1 cellular context compared by ENCODE assay signal in genomic region chr12:116582610-116583009, GRCh38.
TF ChIP-seq lines count a peak whose summit lies in the region.

No MANE protein-coding gene starts in this region.

TF ChIP-seq in K562, 482 proteins besides CTCF, POLR2A, EP300 and RAD21 (continued from another document and continues in another):
- no peak for TF ChIP-seq ZBTB26 (CRISPR knock-in tag; IDR thresholded peaks at IDR 0.05)
- TF ChIP-seq KLF16 (IDR thresholded peaks at IDR 0.05) = no peak
- no peak for TF ChIP-seq PRMT5 (CRISPR knock-in tag; IDR thresholded peaks at IDR 0.05)
- no peak for TF ChIP-seq NFIC (IDR thresholded peaks at IDR 0.05)
- TF ChIP-seq ERF (CRISPR knock-in tag; IDR thresholded peaks at IDR 0.05) = no peak
- TF ChIP-seq RBM15 (IDR thresholded peaks at IDR 0.05; ENCODE audit: insufficient read depth, low read length) = no peak
- TF ChIP-seq E2F5 (CRISPR knock-in tag; IDR thresholded peaks at IDR 0.05) = no peak
- TF ChIP-seq BRD9 (IDR thresholded peaks at IDR 0.05; ENCODE audit: low read depth, partially characterized antibody) = no peak
- TF ChIP-seq CXXC5 (CRISPR knock-in tag; IDR thresholded peaks at IDR 0.05) = peak; percentile 46; the same call in 1 of the 2 replicates
- no peak for TF ChIP-seq FOXP4 (CRISPR knock-in tag; IDR thresholded peaks at IDR 0.05; ENCODE audit: borderline replicate concordance)
- TF ChIP-seq TAF9B (IDR thresholded peaks at IDR 0.05; ENCODE audit: partially characterized antibody) = no peak
- no peak for TF ChIP-seq ZNF717 (CRISPR knock-in tag; IDR thresholded peaks at IDR 0.05)
- TF ChIP-seq ZNF354B (CRISPR knock-in tag; IDR thresholded peaks at IDR 0.05) = no peak
- no peak for TF ChIP-seq MTA1 (IDR thresholded peaks at IDR 0.05; ENCODE audit: borderline replicate concordance)
- no peak for TF ChIP-seq SREBF2 (CRISPR knock-in tag; IDR thresholded peaks at IDR 0.05)
- TF ChIP-seq, protein P1, sequence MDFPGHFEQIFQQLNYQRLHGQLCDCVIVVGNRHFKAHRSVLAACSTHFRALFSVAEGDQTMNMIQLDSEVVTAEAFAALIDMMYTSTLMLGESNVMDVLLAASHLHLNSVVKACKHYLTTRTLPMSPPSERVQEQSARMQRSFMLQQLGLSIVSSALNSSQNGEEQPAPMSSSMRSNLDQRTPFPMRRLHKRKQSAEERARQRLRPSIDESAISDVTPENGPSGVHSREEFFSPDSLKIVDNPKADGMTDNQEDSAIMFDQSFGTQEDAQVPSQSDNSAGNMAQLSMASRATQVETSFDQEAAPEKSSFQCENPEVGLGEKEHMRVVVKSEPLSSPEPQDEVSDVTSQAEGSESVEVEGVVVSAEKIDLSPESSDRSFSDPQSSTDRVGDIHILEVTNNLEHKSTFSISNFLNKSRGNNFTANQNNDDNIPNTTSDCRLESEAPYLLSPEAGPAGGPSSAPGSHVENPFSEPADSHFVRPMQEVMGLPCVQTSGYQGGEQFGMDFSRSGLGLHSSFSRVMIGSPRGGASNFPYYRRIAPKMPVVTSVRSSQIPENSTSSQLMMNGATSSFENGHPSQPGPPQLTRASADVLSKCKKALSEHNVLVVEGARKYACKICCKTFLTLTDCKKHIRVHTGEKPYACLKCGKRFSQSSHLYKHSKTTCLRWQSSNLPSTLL (IDR thresholded peaks at IDR 0.05) = no peak
- TF ChIP-seq SP2 (IDR thresholded peaks at IDR 0.05; ENCODE audit: extremely low read depth, low read depth, low read length, poor library complexity, severe bottlenecking) = no peak
- no peak for TF ChIP-seq NR3C1 (CRISPR knock-in tag; IDR thresholded peaks at IDR 0.05)
- TF ChIP-seq SFPQ (IDR thresholded peaks at IDR 0.05; ENCODE audit: low read depth, low read length) = no peak
- no peak for TF ChIP-seq ZNF140 (CRISPR knock-in tag; IDR thresholded peaks at IDR 0.05)
- peak; percentile 26; the same call in 1 of the 2 replicates for TF ChIP-seq MEF2D (tag; conservative IDR thresholded peaks at IDR 0.05; ENCODE audit: low read depth)
- no peak for TF ChIP-seq AFF4 (CRISPR knock-in tag; IDR thresholded peaks at IDR 0.05)
- TF ChIP-seq NFE2L1 (tag; IDR thresholded peaks at IDR 0.05; ENCODE audit: borderline replicate concordance, low read depth) = no peak
- TF ChIP-seq, protein P2, sequence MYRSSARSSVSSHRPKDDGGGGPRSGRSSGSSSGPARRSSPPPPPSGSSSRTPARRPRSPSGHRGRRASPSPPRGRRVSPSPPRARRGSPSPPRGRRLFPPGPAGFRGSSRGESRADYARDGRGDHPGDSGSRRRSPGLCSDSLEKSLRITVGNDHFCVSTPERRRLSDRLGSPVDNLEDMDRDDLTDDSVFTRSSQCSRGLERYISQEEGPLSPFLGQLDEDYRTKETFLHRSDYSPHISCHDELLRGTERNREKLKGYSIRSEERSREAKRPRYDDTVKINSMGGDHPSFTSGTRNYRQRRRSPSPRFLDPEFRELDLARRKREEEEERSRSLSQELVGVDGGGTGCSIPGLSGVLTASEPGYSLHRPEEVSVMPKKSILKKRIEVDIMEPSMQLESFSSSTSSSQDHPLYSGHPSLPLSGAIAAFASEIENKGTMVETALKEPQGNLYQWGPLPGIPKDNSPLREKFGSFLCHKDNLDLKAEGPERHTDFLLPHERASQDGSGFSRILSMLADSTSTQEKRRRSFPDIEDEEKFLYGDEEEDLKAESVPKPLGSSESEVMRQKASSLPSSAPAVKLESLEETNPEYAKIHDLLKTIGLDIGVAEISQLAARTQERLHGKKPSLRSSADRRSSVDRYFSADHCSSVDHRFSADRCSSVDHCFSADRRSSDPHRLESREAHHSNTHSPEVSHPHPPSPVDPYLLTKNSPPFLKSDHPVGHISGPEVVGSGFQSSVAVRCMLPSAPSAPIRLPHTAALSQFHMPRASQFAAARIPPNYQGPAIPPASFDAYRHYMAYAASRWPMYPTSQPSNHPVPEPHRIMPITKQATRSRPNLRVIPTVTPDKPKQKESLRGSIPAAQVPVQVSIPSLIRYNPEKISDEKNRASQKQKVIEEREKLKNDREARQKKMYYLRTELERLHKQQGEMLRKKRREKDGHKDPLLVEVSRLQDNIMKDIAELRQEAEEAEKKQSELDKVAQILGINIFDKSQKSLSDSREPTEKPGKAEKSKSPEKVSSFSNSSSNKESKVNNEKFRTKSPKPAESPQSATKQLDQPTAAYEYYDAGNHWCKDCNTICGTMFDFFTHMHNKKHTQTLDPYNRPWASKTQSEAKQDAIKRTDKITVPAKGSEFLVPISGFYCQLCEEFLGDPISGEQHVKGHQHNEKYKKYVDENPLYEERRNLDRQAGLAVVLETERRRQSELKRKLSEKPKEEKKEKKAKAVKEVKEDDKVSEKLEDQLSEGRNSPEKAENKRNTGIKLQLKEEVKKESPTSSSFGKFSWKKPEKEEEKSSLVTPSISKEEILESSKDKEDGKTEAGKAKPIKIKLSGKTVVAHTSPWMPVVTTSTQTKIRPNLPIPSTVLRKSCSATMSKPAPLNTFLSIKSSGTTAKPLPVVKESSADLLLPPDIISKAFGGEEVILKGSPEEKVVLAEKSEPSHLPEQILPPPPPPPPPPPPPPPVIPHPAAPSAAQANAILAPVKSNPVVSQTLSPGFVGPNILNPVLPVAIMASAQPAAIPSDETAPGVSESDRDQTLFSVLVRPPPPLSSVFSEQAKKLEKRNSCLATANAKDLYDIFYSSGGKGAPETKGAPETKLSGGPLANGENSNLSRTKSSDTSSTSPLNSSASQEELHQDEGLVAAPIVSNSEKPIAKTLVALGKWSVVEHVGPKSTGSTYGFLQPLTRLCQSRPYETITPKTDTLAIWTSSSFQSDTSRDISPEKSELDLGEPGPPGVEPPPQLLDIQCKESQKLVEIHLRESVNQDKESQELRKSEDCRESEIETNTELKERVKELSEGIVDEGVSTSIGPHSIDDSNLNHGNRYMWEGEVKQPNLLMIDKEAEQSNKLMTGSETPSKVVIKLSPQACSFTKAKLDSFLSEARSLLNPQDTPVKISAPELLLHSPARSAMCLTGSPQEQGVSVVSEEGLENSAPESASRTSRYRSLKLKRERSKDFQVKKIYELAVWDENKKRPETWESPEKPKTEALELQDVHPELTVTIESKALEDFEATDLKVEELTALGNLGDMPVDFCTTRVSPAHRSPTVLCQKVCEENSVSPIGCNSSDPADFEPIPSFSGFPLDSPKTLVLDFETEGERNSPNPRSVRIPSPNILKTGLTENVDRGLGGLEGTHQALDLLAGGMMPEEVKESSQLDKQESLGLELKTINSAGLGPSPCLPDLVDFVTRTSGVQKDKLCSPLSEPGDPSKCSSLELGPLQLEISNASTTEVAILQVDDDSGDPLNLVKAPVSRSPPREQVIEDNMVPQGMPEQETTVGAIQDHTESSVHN (IDR thresholded peaks at IDR 0.05; ENCODE audit: borderline replicate concordance in 1 of 2, low read depth in 1 of 2) = no peak
- no peak for TF ChIP-seq NFE2 (IDR thresholded peaks at IDR 0.05; ENCODE audit: low read depth)
- TF ChIP-seq EP400 (IDR thresholded peaks at IDR 0.05) = no peak
- no peak for TF ChIP-seq TGIF2 (CRISPR knock-in tag; IDR thresholded peaks at IDR 0.05)
- no peak for TF ChIP-seq RNF2 (IDR thresholded peaks at IDR 0.05)
- no peak for TF ChIP-seq FOS (IDR thresholded peaks at IDR 0.05; ENCODE audit: extremely low read depth, insufficient read length)
- TF ChIP-seq SREBF1 (IDR thresholded peaks at IDR 0.05; ENCODE audit: borderline replicate concordance, low read depth, low read length) = no peak
